In the genomic region with DNA sequence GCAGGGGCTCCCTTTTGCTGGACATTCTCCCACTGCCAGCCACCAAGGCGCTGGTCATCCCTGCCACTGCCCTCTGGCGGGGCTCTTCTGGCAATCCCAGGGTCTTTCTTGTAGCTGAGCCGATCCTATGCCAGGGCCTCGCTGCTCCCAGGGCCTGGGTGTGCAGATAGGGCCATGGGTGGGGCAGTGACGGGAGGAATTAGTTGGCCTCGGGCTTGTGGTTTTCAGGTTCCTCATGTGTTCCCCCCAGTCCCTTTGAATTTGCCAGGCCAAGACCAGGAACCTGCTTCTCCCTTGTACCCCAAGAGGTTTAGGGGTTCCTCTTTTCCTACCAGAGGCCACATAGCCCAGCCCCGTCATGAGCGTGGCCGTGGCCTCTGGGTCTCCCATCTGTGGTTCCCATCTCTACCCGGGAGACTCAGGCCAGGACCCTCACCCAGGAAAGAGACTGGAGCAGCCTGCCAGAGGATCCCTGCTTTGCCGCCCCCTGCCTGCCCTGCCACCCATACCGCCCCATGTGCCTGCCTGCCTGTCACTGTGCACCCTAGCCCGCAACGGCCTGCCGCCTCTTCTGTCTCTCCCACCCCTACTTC, we compare ENCODE assay signal across 13 cellular contexts. TPM values are rescaled to one million over a fixed set of nuclear protein-coding genes. Genes with fewer than 3 reads are reported as not detected.
DNase-seq lines count a peak whose midpoint lies in the region; ATAC-seq and TF ChIP-seq lines count a peak whose summit lies in the region.
"Had no signal": no experiment of that assay in that cellular context is flagged by ENCODE, and none has a peak within 500 bp of the region (broad histone marks: within the 10 kb centered on the region; RNA-seq: fewer than 3 reads in every experiment).

No MANE protein-coding gene starts in this region.

- H3K4me1 Mint-ChIP-seq in activated CD4-positive, alpha-beta T cell treated with anti-CD3 and anti-CD28 coated beads, Interleukin-2, amount 10 ng/mL, durations not matched to agents 7 days and 5 days, result peaks cover 30% of the 10 kb centered on the region
- H3K4me1 Mint-ChIP-seq in dendritic cell treated with granulocyte-macrophage colony-stimulating factor and Interleukin-4, amounts not matched to agents 40 ng/mL and 50 ng/mL, for 4 days (ENCODE audit: low read depth), result peaks cover 84% of the 10 kb centered on the region
- H3K4me1 Mint-ChIP-seq in osteocyte (ENCODE audit: unreplicated experiment), result peaks cover 25% of the 10 kb centered on the region

- no peaks in the 10 kb centered on the region for H3K9me3 Mint-ChIP-seq in activated CD4-positive, alpha-beta T cell treated with anti-CD3 and anti-CD28 coated beads, Interleukin-2, amount 10 ng/mL, durations not matched to agents 7 days and 5 days
- H3K9me3 Mint-ChIP-seq in dendritic cell treated with granulocyte-macrophage colony-stimulating factor and Interleukin-4, amounts not matched to agents 40 ng/mL and 50 ng/mL, for 4 days, result no peaks in the 10 kb centered on the region
- H3K9me3 Mint-ChIP-seq in osteocyte (ENCODE audit: unreplicated experiment), result no peaks in the 10 kb centered on the region

- CTCF ChIA-PET in activated CD4-positive, alpha-beta T cell treated with anti-CD3 and anti-CD28 coated beads, Interleukin-2, amount 10 ng/mL, durations not matched to agents 7 days and 5 days (lab: Charles Lee), result interaction anchor here (0.8 to 1.0 kb wide), 3 partner anchors 10 to 92 kb away, joined by 3 to 4 read pairs (median 3); a partner anchor contains a TSS

- H3K27ac Mint-ChIP-seq in activated CD4-positive, alpha-beta T cell treated with anti-CD3 and anti-CD28 coated beads, Interleukin-2, amount 10 ng/mL, durations not matched to agents 7 days and 5 days, result peak overlapping the region; percentile 36
- peak overlapping the region; percentile 93 for H3K27ac Mint-ChIP-seq in dendritic cell treated with granulocyte-macrophage colony-stimulating factor and Interleukin-4, amounts not matched to agents 40 ng/mL and 50 ng/mL, for 4 days
- peak overlapping the region; percentile 6 for H3K27ac Mint-ChIP-seq in osteocyte (ENCODE audit: unreplicated experiment)

- intact Hi-C loops in dendritic cell treated with granulocyte-macrophage colony-stimulating factor and Interleukin-4, amounts not matched to agents 40 ng/mL and 50 ng/mL, for 4 days (cut with micrococcal nuclease), result no loop called here

- peaks cover 35% of the 10 kb centered on the region for H3K36me3 Mint-ChIP-seq in activated CD4-positive, alpha-beta T cell treated with anti-CD3 and anti-CD28 coated beads, Interleukin-2, amount 10 ng/mL, durations not matched to agents 7 days and 5 days (ENCODE audit: low read depth)
- peaks cover 88% of the 10 kb centered on the region for H3K36me3 Mint-ChIP-seq in dendritic cell treated with granulocyte-macrophage colony-stimulating factor and Interleukin-4, amounts not matched to agents 40 ng/mL and 50 ng/mL, for 4 days (ENCODE audit: low read depth)
- H3K36me3 Mint-ChIP-seq in osteocyte (ENCODE audit: unreplicated experiment), result peaks cover 40% of the 10 kb centered on the region

- no peak for TF ChIP-seq CTCF in osteocyte (IDR thresholded peaks at IDR 0.05)

- no peak for DNase-seq in activated CD4-positive, alpha-beta T cell treated with anti-CD3 and anti-CD28 coated beads, Interleukin-2, amount 10 ng/mL, durations not matched to agents 7 days and 5 days
- DNase-seq in activated CD4-positive, alpha-beta T cell treated with anti-CD3 and anti-CD28 coated beads for 1 hour, result no peak
- DNase-seq in OCI-M1 (lab: John Stamatoyannopoulos, UW), result peak; percentile 81
- DNase-seq in osteocyte (ENCODE audit: extremely low spot score, unreplicated experiment), result no peak
- no peak for DNase-seq in HPDE6-E6E7 (ENCODE audit: extremely low spot score)
- no peak for DNase-seq in NCI-H1105 treated with DMSO at 0.1 percent for 48 hours (lab: John Stamatoyannopoulos, UW)
- DNase-seq: DND-41, NCI-H1092, NCI-H526 treated with DMSO at 0.1 percent for 48 hours, transverse colon had no signal

- H3K27me3 Mint-ChIP-seq in activated CD4-positive, alpha-beta T cell treated with anti-CD3 and anti-CD28 coated beads, Interleukin-2, amount 10 ng/mL, durations not matched to agents 7 days and 5 days, result no peaks in the 10 kb centered on the region
- no peaks in the 10 kb centered on the region for H3K27me3 Mint-ChIP-seq in dendritic cell treated with granulocyte-macrophage colony-stimulating factor and Interleukin-4, amounts not matched to agents 40 ng/mL and 50 ng/mL, for 4 days
- H3K27me3 Mint-ChIP-seq in osteocyte (ENCODE audit: unreplicated experiment), result no peaks in the 10 kb centered on the region

- H3K4me3 Mint-ChIP-seq in activated CD4-positive, alpha-beta T cell treated with anti-CD3 and anti-CD28 coated beads, Interleukin-2, amount 10 ng/mL, durations not matched to agents 7 days and 5 days, result no peak overlapping the region
- peak overlapping the region; percentile 40 for H3K4me3 Mint-ChIP-seq in dendritic cell treated with granulocyte-macrophage colony-stimulating factor and Interleukin-4, amounts not matched to agents 40 ng/mL and 50 ng/mL, for 4 days
- no peak overlapping the region for H3K4me3 Mint-ChIP-seq in osteocyte (ENCODE audit: unreplicated experiment)

- POLR2A ChIA-PET in activated CD4-positive, alpha-beta T cell treated with anti-CD3 and anti-CD28 coated beads, Interleukin-2, amount 10 ng/mL, durations not matched to agents 7 days and 5 days (lab: Charles Lee), result no interaction called here

- ATAC-seq in HG02798 (IDR thresholded peaks at IDR 0.05; ENCODE audit: poor library complexity, unreplicated experiment), result no peak

RNA-seq across cellular contexts. Expression of a gene that starts 26.2 kb away (rescaled TPM):
- 10 to 100 TPM in 1 of 2 experiments, 1 to 10 TPM in 1; 8.6 to 11.2 TPM for total RNA-seq in activated CD4-positive, alpha-beta T cell treated with anti-CD3 and anti-CD28 coated beads, Interleukin-2, amount 10 ng/mL, durations not matched to agents 7 days and 5 days
- 33.6 and 35.5 TPM in 2 replicates for total RNA-seq in osteocyte

RNA-seq across cellular contexts. Expression of a gene that starts 38.4 kb away (rescaled TPM):
- total RNA-seq in activated CD4-positive, alpha-beta T cell treated with anti-CD3 and anti-CD28 coated beads, Interleukin-2, amount 10 ng/mL, durations not matched to agents 7 days and 5 days, result 1 to 10 TPM; 2.4 TPM
- 0.27 TPM in 1 of 2 replicates, not detected in the other for total RNA-seq in osteocyte
- total RNA-seq: A673 had no signal

Comparison
In these comparisons a context has a peak if more than half of its experiments do, and no peak if none do; other contexts are left out.
1. H3K27ac Mint-ChIP-seq: peak in every context shown above with its lines; median percentile 93 in dendritic cell treated with granulocyte-macrophage colony-stimulating factor and Interleukin-4, amounts not matched to agents 40 ng/mL and 50 ng/mL, for 4 days; 36 in activated CD4-positive, alpha-beta T cell treated with anti-CD3 and anti-CD28 coated beads, Interleukin-2, amount 10 ng/mL, durations not matched to agents 7 days and 5 days; 6 in osteocyte.